Comparison of ENCODE assay signal across 8 cellular contexts in genomic region chr2:99489758-99490087, GRCh38. TPM values are rescaled to one million over a fixed set of nuclear protein-coding genes. Genes with fewer than 3 reads are reported as not detected.
A peak's percentile ranks its signal among the peaks of the same experiment; 100 is the strongest.
DNase-seq lines count a peak whose midpoint lies in the region; ATAC-seq and TF ChIP-seq lines count a peak whose summit lies in the region.

REV1 (minus strand) TSS chr2:99490017; CDS start chr2:99464975, 25,042 bp downstream.

- CTCF ChIA-PET in HEK293T (lab: Yijun Ruan, JAX): interaction anchor here (1.0 kb wide), 1 partner anchor 153 kb away, joined by 3 read pairs; the partner anchor contains the start of gene EIF5B

- no peak for ATAC-seq in GM23338

- H3K4me2 ChIP-seq in GM23338: peak within 1 kb of the TSS; percentile 89

- POLR2A ChIA-PET in HEK293T (lab: Yijun Ruan, JAX): interaction anchor here (1.0 kb wide), 1 partner anchor 153 kb away, joined by 3 read pairs; the partner anchor contains the start of gene EIF5B

- peak within 1 kb of the TSS; percentile 84 for H2AFZ ChIP-seq in GM23338

- peaks cover 36% of the 10 kb centered on the region for H3K4me1 Mint-ChIP-seq in GM23338

- H3K4me1 ChIP-seq in GM23338 (ENCODE audit: insufficient read depth): peaks cover 26% of the 10 kb centered on the region

- DNase-seq in GM23338 (ENCODE audit: low spot score) (no peak), glomerular endothelial cell (ENCODE audit: extremely low read depth, low read depth, low spot score) (no peak), posterior vena cava (ENCODE audit: low spot score) (no peak), RPMI8226 (no peak), HEK293T (ENCODE audit: extremely low spot score) (no peak), NCI-H2196 treated with DMSO at 0.1 percent for 48 hours (lab: John Stamatoyannopoulos, UW; ENCODE audit: unreplicated experiment) (no peak), COLO829 (ENCODE audit: low spot score) (no peak)

- no peaks in the 10 kb centered on the region for H3F3A ChIP-seq in GM23338 (replicated peaks; ENCODE audit: low read depth)

- H3K4me3 ChIP-seq in GM23338: peak within 1 kb of the TSS; percentile 80

- no peaks in the 10 kb centered on the region for H3K9me2 ChIP-seq in GM23338 (ENCODE audit: insufficient read depth)

- intact Hi-C loops in posterior vena cava (cut with DNase I): loop anchor here in 1 of 2 donors (2.0 to 5.0 kb wide), 2 partner anchors 45 to 1782 kb away; no protein-coding TSS in a partner anchor

- H3K27ac Mint-ChIP-seq in GM23338: peak within 1 kb of the TSS; percentile 98

- H3K36me3 ChIP-seq in GM23338 (ENCODE audit: insufficient read depth): no peaks in the 10 kb centered on the region

- H3K4me3 Mint-ChIP-seq in GM23338: peak within 1 kb of the TSS; percentile 96

- H3K27me3 ChIP-seq in GM23338 (ENCODE audit: insufficient read depth): no peaks in the 10 kb centered on the region

- H3K27ac ChIP-seq in GM23338 (ENCODE audit: low read depth) (peak within 1 kb of the TSS; percentile 86; the same call in 1 of the 2 replicates), VCaP (peak within 1 kb of the TSS; percentile 89)

- TF ChIP-seq CTCF in GM23338 (conservative IDR thresholded peaks at IDR 0.05; ENCODE audit: low read depth in 2 of 2): no peak
- no peak for TF ChIP-seq CTCF in VCaP (conservative IDR thresholded peaks at IDR 0.05)

- H3K36me3 Mint-ChIP-seq in GM23338 (ENCODE audit: low read depth): peaks cover 7% of the 10 kb centered on the region; the same call in 1 of the 3 replicates

- peaks cover 11% of the 10 kb centered on the region for H3K27me3 Mint-ChIP-seq in GM23338 (ENCODE audit: insufficient read depth, low read depth, poor library complexity)

- H4K20me1 ChIP-seq in GM23338 (replicated peaks; ENCODE audit: insufficient read depth): peaks cover 12% of the 10 kb centered on the region

- peaks cover 45% of the 10 kb centered on the region for H3K79me2 ChIP-seq in GM23338 (replicated peaks; ENCODE audit: insufficient read depth)

- H3K9me3 Mint-ChIP-seq in GM23338: peaks cover 3% of the 10 kb centered on the region; the same call in 1 of the 3 replicates

TF ChIP-seq in GM23338, 12 proteins besides CTCF, POLR2A, EP300 and RAD21 (continues in another document):
- no peak for TF ChIP-seq STAT1 (IDR thresholded peaks at IDR 0.05; ENCODE audit: unreplicated experiment)
- TF ChIP-seq ETS1 (IDR thresholded peaks at IDR 0.05): no peak
- TF ChIP-seq POLR2AphosphoS5 (IDR thresholded peaks at IDR 0.05; ENCODE audit: low read depth): no peak; the same call in 1 of the 2 replicates
- TF ChIP-seq EZH2 (IDR thresholded peaks at IDR 0.05; ENCODE audit: low read depth, unreplicated experiment): no peak
- TF ChIP-seq NANOG (IDR thresholded peaks at IDR 0.05; ENCODE audit: borderline replicate concordance): no peak
- TF ChIP-seq, protein P1, sequence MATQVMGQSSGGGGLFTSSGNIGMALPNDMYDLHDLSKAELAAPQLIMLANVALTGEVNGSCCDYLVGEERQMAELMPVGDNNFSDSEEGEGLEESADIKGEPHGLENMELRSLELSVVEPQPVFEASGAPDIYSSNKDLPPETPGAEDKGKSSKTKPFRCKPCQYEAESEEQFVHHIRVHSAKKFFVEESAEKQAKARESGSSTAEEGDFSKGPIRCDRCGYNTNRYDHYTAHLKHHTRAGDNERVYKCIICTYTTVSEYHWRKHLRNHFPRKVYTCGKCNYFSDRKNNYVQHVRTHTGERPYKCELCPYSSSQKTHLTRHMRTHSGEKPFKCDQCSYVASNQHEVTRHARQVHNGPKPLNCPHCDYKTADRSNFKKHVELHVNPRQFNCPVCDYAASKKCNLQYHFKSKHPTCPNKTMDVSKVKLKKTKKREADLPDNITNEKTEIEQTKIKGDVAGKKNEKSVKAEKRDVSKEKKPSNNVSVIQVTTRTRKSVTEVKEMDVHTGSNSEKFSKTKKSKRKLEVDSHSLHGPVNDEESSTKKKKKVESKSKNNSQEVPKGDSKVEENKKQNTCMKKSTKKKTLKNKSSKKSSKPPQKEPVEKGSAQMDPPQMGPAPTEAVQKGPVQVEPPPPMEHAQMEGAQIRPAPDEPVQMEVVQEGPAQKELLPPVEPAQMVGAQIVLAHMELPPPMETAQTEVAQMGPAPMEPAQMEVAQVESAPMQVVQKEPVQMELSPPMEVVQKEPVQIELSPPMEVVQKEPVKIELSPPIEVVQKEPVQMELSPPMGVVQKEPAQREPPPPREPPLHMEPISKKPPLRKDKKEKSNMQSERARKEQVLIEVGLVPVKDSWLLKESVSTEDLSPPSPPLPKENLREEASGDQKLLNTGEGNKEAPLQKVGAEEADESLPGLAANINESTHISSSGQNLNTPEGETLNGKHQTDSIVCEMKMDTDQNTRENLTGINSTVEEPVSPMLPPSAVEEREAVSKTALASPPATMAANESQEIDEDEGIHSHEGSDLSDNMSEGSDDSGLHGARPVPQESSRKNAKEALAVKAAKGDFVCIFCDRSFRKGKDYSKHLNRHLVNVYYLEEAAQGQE (IDR thresholded peaks at IDR 0.05; ENCODE audit: unreplicated experiment): no peak

TF ChIP-seq in HEK293T, 16 proteins besides CTCF, POLR2A, EP300 and RAD21:
- no peak for TF ChIP-seq NFRKB (IDR thresholded peaks at IDR 0.05)
- no peak for TF ChIP-seq ZNF384 (IDR thresholded peaks at IDR 0.05)
- TF ChIP-seq ARNT (IDR thresholded peaks at IDR 0.05): no peak
- no peak for TF ChIP-seq PKNOX1 (IDR thresholded peaks at IDR 0.05)
- TF ChIP-seq TARDBP (IDR thresholded peaks at IDR 0.05): no peak
- TF ChIP-seq FOXA1 (IDR thresholded peaks at IDR 0.05): no peak
- no peak for TF ChIP-seq FOXM1 (IDR thresholded peaks at IDR 0.05; ENCODE audit: borderline replicate concordance)
- no peak for TF ChIP-seq HDGF (IDR thresholded peaks at IDR 0.05; ENCODE audit: borderline replicate concordance)
- no peak for TF ChIP-seq BHLHE40 (IDR thresholded peaks at IDR 0.05; ENCODE audit: borderline replicate concordance)

RNA-seq across cellular contexts. Expression of gene REV1, which starts in this region (rescaled TPM):
- total RNA-seq in GM23338 (2014; rRNA removed; shearing (Covaris generic)): 39.1 and 46.7 TPM in 2 replicates
- polyA plus RNA-seq in GM23338 (2016; fragmentation: Nextera tagmentation; extraction: Ambion mirVana): 30.2 and 32.9 TPM in 2 replicates
- total RNA-seq in glomerular endothelial cell: 27.1 and 36.0 TPM in 2 replicates
- total RNA-seq in posterior vena cava: 10 to 100 TPM; 30.7 to 34.3 TPM
